In the genomic region with DNA sequence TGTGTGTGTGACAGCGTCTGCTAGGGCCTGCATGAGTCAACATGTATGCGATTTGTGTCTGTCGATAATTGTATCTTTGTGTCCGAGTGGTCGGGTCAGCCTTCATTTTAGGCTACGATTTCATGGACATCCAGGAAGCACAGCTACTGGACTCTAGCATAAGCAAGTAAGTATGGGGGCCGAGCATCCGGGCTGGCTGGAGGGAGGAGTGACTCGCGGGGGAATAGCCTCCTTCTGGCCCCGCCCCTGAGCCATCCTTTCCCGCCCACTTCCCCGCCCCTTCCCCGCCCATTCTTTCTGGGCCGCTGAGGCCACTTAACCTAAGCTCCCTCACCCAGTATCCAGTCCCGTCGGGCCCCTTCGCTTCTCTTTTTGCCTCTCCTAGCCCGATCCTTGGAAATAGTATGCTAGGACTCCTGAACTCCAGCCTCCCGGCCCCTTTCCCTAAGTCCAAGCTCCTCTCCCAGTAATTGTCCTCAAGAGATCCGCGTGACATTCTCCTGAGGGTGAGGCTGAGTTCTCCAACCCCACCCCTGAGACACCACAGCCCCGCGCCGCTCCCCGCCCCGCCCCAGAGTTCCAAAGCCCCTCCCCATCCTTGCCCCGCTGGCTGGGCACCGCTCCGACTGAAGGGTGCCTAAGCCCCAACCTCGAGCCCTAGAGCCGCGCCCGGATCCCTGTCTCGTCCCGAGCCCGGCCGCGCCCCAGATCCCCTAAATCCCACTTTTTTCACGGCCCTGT, we compare ENCODE assay signal across 8 cellular contexts. TPM values are rescaled to one million over a fixed set of nuclear protein-coding genes. Genes with fewer than 3 reads are reported as not detected.
DNase-seq lines count a peak whose midpoint lies in the region; ATAC-seq and TF ChIP-seq lines count a peak whose summit lies in the region.

No MANE protein-coding gene starts in this region.

- ATAC-seq in GM19043 (IDR thresholded peaks at IDR 0.05; ENCODE audit: low read depth, unreplicated experiment) (peak; percentile 40), foreskin keratinocyte (peak; percentile 53)

- H2AFZ ChIP-seq in neural progenitor cell (replicated peaks), result peak overlapping the region; percentile 84

- peaks cover 20% of the 10 kb centered on the region for H4K20me1 ChIP-seq in neural progenitor cell (ENCODE audit: low read depth)

- H3K27ac ChIP-seq in foreskin keratinocyte (peak overlapping the region; percentile 50), neural progenitor cell (peak overlapping the region; percentile 48)

- no peaks in the 10 kb centered on the region for H3K9me3 Mint-ChIP-seq in neural progenitor cell

- peak overlapping the region; percentile 91 for H3K27ac Mint-ChIP-seq in neural progenitor cell

- H3K4me3 ChIP-seq in neural progenitor cell, result peak overlapping the region; percentile 65

- no peaks in the 10 kb centered on the region for H3K4me1 ChIP-seq in foreskin keratinocyte
- H3K4me1 ChIP-seq in neural progenitor cell, result peaks cover 31% of the 10 kb centered on the region

- H3K4me1 Mint-ChIP-seq in neural progenitor cell, result peaks cover 46% of the 10 kb centered on the region

- no peaks in the 10 kb centered on the region for H3K9me3 ChIP-seq in neural progenitor cell (ENCODE audit: low read depth)

- H3K36me3 ChIP-seq in neural progenitor cell, result no peaks in the 10 kb centered on the region

- H3K9ac ChIP-seq in neural progenitor cell, result no peak overlapping the region

- DNase-seq in ACHN, result peak; percentile 83
- peak; percentile 87 for DNase-seq in LoVo (ENCODE audit: low spot score)
- peak; percentile 72 to 74 for DNase-seq in SHP77 (lab: John Stamatoyannopoulos, UW)
- DNase-seq in activated gamma-delta T cell treated with anti-CD3 and anti-CD28 coated beads, Interleukin-2, amount 50 U/mL, for 16 hours (ENCODE audit: low read depth), result peak; percentile 54
- peak; percentile 73 to 86 for DNase-seq in foreskin keratinocyte
- DNase-seq in neural progenitor cell (ENCODE audit: low spot score), result peak; percentile 93
- peak; percentile 78 for DNase-seq in stromal cell of bone marrow (ENCODE audit: low read depth)

- no peaks in the 10 kb centered on the region for H3K79me2 ChIP-seq in neural progenitor cell (ENCODE audit: low read depth)

- peak overlapping the region; percentile 92 for H3K4me2 ChIP-seq in neural progenitor cell

- H3K4me3 Mint-ChIP-seq in neural progenitor cell, result peak overlapping the region; percentile 94

- H3F3A ChIP-seq in neural progenitor cell (ENCODE audit: low read depth), result peaks cover 50% of the 10 kb centered on the region

- H3K27me3 ChIP-seq in foreskin keratinocyte (no peaks in the 10 kb centered on the region), neural progenitor cell (peaks cover 25% of the 10 kb centered on the region)

- in situ Hi-C loops in ACHN (cut with HindIII; ENCODE audit: low pct_ligation_motif_present, low pct_unique_long_range_greater_than_20kb, low sequenced_read_pairs), result no loop called here

- H3K36me3 Mint-ChIP-seq in neural progenitor cell, result peaks cover 2% of the 10 kb centered on the region

- H3K27me3 Mint-ChIP-seq in neural progenitor cell (ENCODE audit: insufficient read depth, low read depth), result peaks cover 15% of the 10 kb centered on the region

- TF ChIP-seq CTCF in foreskin keratinocyte (conservative IDR thresholded peaks at IDR 0.05), result no peak
- no peak for TF ChIP-seq CTCF in neural progenitor cell (IDR thresholded peaks at IDR 0.05)

RNA-seq across cellular contexts. Expression of a gene that starts 1.2 kb away (rescaled TPM):
- total RNA-seq in foreskin keratinocyte (43.3 and 44.7 TPM in 2 replicates), neural progenitor cell (ENCODE audit: low replicate concordance) (1.9 and 11.7 TPM in 2 replicates)
- 41.0 and 44.0 TPM in 2 replicates for polyA plus RNA-seq in foreskin keratinocyte

RNA-seq across cellular contexts. Expression of a gene that starts 9.1 kb away (rescaled TPM):
- total RNA-seq in foreskin keratinocyte, result not detected in 2 replicates
- polyA plus RNA-seq in foreskin keratinocyte, result 0.11 and 0.12 TPM in 2 replicates
- not detected in 2 replicates for total RNA-seq in neural progenitor cell (ENCODE audit: low replicate concordance)

RNA-seq across cellular contexts. Expression of a gene that starts 17.6 kb away (rescaled TPM):
- total RNA-seq in foreskin keratinocyte (1.7 and 2.7 TPM in 2 replicates), neural progenitor cell (ENCODE audit: low replicate concordance) (1.5 and 1.6 TPM in 2 replicates)
- polyA plus RNA-seq in foreskin keratinocyte, result 3.2 and 4.5 TPM in 2 replicates

RNA-seq across cellular contexts. Expression of a gene that starts 23.7 kb away (rescaled TPM):
- total RNA-seq in foreskin keratinocyte, result 42.3 and 49.3 TPM in 2 replicates
- 49.6 and 62.4 TPM in 2 replicates for polyA plus RNA-seq in foreskin keratinocyte
- 5.7 and 7.9 TPM in 2 replicates for total RNA-seq in neural progenitor cell (ENCODE audit: low replicate concordance)

RNA-seq across cellular contexts. Expression of a gene that starts 26.9 kb away (rescaled TPM):
- total RNA-seq in foreskin keratinocyte, result 1.9 and 2.4 TPM in 2 replicates
- 2.4 and 2.9 TPM in 2 replicates for polyA plus RNA-seq in foreskin keratinocyte
- total RNA-seq in neural progenitor cell (ENCODE audit: low replicate concordance), result 3.0 and 3.1 TPM in 2 replicates

Comparison
In these comparisons a context has a peak if more than half of its experiments do, and no peak if none do; other contexts are left out.
1. Peak in every context shown above with its lines: DNase-seq, ATAC-seq, H3K4me3 ChIP-seq and H3K27ac ChIP-seq.